ENCODE assay signal across 12 cellular contexts in genomic region chr4:38162240-38162784, GRCh38.
DNase-seq lines count a peak whose midpoint lies in the region; ATAC-seq, FAIRE-seq and TF ChIP-seq lines count a peak whose summit lies in the region.
"Had no signal": no experiment of that assay in that cellular context is flagged by ENCODE, and none has a peak within 500 bp of the region (broad histone marks: within the 10 kb centered on the region; RNA-seq: fewer than 3 reads in every experiment).

No MANE protein-coding gene starts in this region.

- H3K36me3 ChIP-seq in HEK293 (ENCODE audit: control insufficient read depth in 2 of 2, insufficient read depth in 1 of 2, low read length in 2 of 2) (no peaks in the 10 kb centered on the region), astrocyte (ENCODE audit: insufficient read depth, low read length) (no peaks in the 10 kb centered on the region), left lung (no peaks in the 10 kb centered on the region)

- peak; percentile 44 for ATAC-seq in left lung
- no peak for ATAC-seq in HG02588 (IDR thresholded peaks at IDR 0.05; ENCODE audit: unreplicated experiment)

- H3K4me2 ChIP-seq in astrocyte (ENCODE audit: low read length) = peak overlapping the region; percentile 32

- intact Hi-C loops in left lung (cut with DNase I) = loop anchor here in 1 of 2 donors (10.0 kb wide), 1 partner anchor 98 kb away; no protein-coding TSS in a partner anchor

- H3K9me3 Mint-ChIP-seq in astrocyte (ENCODE audit: unreplicated experiment) = peaks cover 8% of the 10 kb centered on the region

- H3K79me2 ChIP-seq in astrocyte (ENCODE audit: insufficient read depth, low read length) = no peaks in the 10 kb centered on the region

- H4K20me1 ChIP-seq in astrocyte (ENCODE audit: insufficient read depth, low read length) = no peaks in the 10 kb centered on the region

- no peak overlapping the region for H3K27ac Mint-ChIP-seq in astrocyte (ENCODE audit: unreplicated experiment)

- H3K4me3 ChIP-seq in HEK293 (ENCODE audit: low read depth, low read length) (no peak overlapping the region), astrocyte (ENCODE audit: insufficient read depth, low read depth, low read length) (no peak overlapping the region), left lung (no peak overlapping the region)

- H3K36me3 Mint-ChIP-seq in astrocyte (ENCODE audit: low read depth, unreplicated experiment) = no peaks in the 10 kb centered on the region

- TF ChIP-seq CTCF in HEK293 (tag by site-specific recombination; IDR thresholded peaks at IDR 0.05) (no peak), astrocyte (IDR thresholded peaks at IDR 0.05; ENCODE audit: insufficient read depth, low read depth, low read length) (no peak), left lung (IDR thresholded peaks at IDR 0.05) (no peak), GM13977 (IDR thresholded peaks at IDR 0.05; ENCODE audit: extremely low read depth, insufficient read depth, missing control alignments) (no peak)

- no peak for FAIRE-seq in astrocyte (lab: Jason Lieb, UNC)
- FAIRE-seq: G401.6 had no signal

- no peak overlapping the region for H3K27ac ChIP-seq in HEK293 (ENCODE audit: extremely low read depth, low read depth, low read length)
- H3K27ac ChIP-seq in astrocyte (ENCODE audit: low read depth, low read length) = peak overlapping the region; percentile 99
- H3K27ac ChIP-seq in left lung = no peak overlapping the region

- H3K4me1 ChIP-seq in HEK293 (ENCODE audit: control insufficient read depth, insufficient read depth, low read length) (peaks cover 3% of the 10 kb centered on the region; the same call in 1 of the 2 replicates), astrocyte (ENCODE audit: insufficient read depth, low read length) (peaks cover 35% of the 10 kb centered on the region), left lung (peaks cover 10 to 38% of the 10 kb centered on the region in 2 donors)

- CTCF ChIA-PET in HEK293 (lab: Yijun Ruan, JAX) = interaction anchor here (0.7 kb wide), 1 partner anchor 9 kb away, joined by 5 read pairs; no protein-coding TSS in a partner anchor

- H3K4me1 Mint-ChIP-seq in astrocyte (ENCODE audit: low read depth, unreplicated experiment) = peaks cover 25% of the 10 kb centered on the region

- H2AFZ ChIP-seq in astrocyte (ENCODE audit: low read depth, low read length) = no peak overlapping the region

- peaks cover 3% of the 10 kb centered on the region for H3K27me3 Mint-ChIP-seq in astrocyte (ENCODE audit: low read depth, unreplicated experiment)

- H3K9me3 ChIP-seq in HEK293 (ENCODE audit: control insufficient read depth, insufficient read depth, low read depth, low read length) (no peaks in the 10 kb centered on the region), astrocyte (ENCODE audit: insufficient read depth, low read depth, low read length) (peaks cover 6% of the 10 kb centered on the region), left lung (peaks cover 0 to 6% of the 10 kb centered on the region in 2 donors)

- peak overlapping the region; percentile 19 for H3K9ac ChIP-seq in astrocyte (ENCODE audit: low read length)

- POLR2A ChIA-PET in HEK293 (lab: Yijun Ruan, JAX) = no interaction called here

- DNase-seq in ACHN (peak; percentile 85), astrocyte (ENCODE audit: low read depth) (peak; percentile 87), left lung (no peak), NCI-H82 treated with DMSO at 0.1 percent for 48 hours (lab: John Stamatoyannopoulos, UW; ENCODE audit: unreplicated experiment) (no peak), GM13977 (ENCODE audit: low spot score) (no peak), inferior parietal cortex (ENCODE audit: extremely low spot score) (no peak)
- DNase-seq: activated T-cell treated with anti-CD3 and anti-CD28 coated beads, Interleukin-2, amount 50 U/mL, for 48 hours; midbrain; NCI-H1694 treated with DMSO at 0.1 percent for 48 hours had no signal

- no peak overlapping the region for H3K4me3 Mint-ChIP-seq in astrocyte (ENCODE audit: unreplicated experiment)

- no peaks in the 10 kb centered on the region for H3K27me3 ChIP-seq in astrocyte (ENCODE audit: insufficient read depth, low read length)
- H3K27me3 ChIP-seq in left lung = no peaks in the 10 kb centered on the region

- in situ Hi-C loops in ACHN (cut with HindIII; ENCODE audit: low pct_ligation_motif_present, low pct_unique_long_range_greater_than_20kb, low sequenced_read_pairs) (no loop called here), GM13977 (cut with MboI; ENCODE audit: low pct_unique_long_range_greater_than_20kb, low sequenced_read_pairs, unreplicated experiment) (no loop called here)

TF ChIP-seq in HEK293, 187 proteins besides CTCF, POLR2A, EP300 and RAD21:
- TF ChIP-seq ZNF341 (tag by site-specific recombination; IDR thresholded peaks at IDR 0.05; ENCODE audit: low read depth) (peak; percentile 23; the same call in 1 of the 2 replicates), ZIC2 (tag by site-specific recombination; IDR thresholded peaks at IDR 0.05) (no peak)

Comparison
In these comparisons a context has a peak if more than half of its experiments do, and no peak if none do; other contexts are left out.
1. DNase-seq: peak in ACHN (single experiment) and astrocyte (single experiment); none in left lung (0 of 2), NCI-H82 treated with DMSO at 0.1 percent for 48 hours (single experiment), GM13977 (single experiment) and inferior parietal cortex (single experiment).